26 cellular contexts compared by ENCODE assay signal in genomic region chr9:89543621-89544279, GRCh38. TPM values are rescaled to one million over a fixed set of nuclear protein-coding genes. Genes with fewer than 3 reads are reported as not detected.
DNase-seq lines count a peak whose midpoint lies in the region; ATAC-seq, FAIRE-seq and TF ChIP-seq lines count a peak whose summit lies in the region.
"Had no signal": no experiment of that assay in that cellular context is flagged by ENCODE, and none has a peak within 500 bp of the region (broad histone marks: within the 10 kb centered on the region; RNA-seq: fewer than 3 reads in every experiment).

No MANE protein-coding gene starts in this region.

- no peak overlapping the region for H4K91ac ChIP-seq in H9 (ENCODE audit: insufficient read length, low read depth, low read length)

- TF ChIP-seq CTCF in H9 (conservative IDR thresholded peaks at IDR 0.05) (no peak), astrocyte (IDR thresholded peaks at IDR 0.05; ENCODE audit: insufficient read depth, low read depth, low read length) (no peak), tibial artery (IDR thresholded peaks at IDR 0.05) (no peak)

- H4K20me1 ChIP-seq in BLaER1 (no peaks in the 10 kb centered on the region), H9 (ENCODE audit: control insufficient read depth, insufficient read depth, insufficient read length) (no peaks in the 10 kb centered on the region), astrocyte (ENCODE audit: insufficient read depth, low read length) (no peaks in the 10 kb centered on the region)

- no peaks in the 10 kb centered on the region for H3K23me2 ChIP-seq in H9 (ENCODE audit: insufficient read length, low read depth, low read length, poor library complexity, severe bottlenecking)

- intact Hi-C loops in tibial artery (cut with DNase I; ENCODE audit: low total_unique reads), result no loop called here

- no peak overlapping the region for H3K23ac ChIP-seq in H9 (ENCODE audit: insufficient read length, low read depth, low read length)

- H3K79me2 ChIP-seq in H9 (ENCODE audit: insufficient read depth, low read length) (no peaks in the 10 kb centered on the region), astrocyte (ENCODE audit: insufficient read depth, low read length) (no peaks in the 10 kb centered on the region)

- no peak overlapping the region for H3K4ac ChIP-seq in H9 (ENCODE audit: low read depth, low read length)

- H3K18ac ChIP-seq in H9 (ENCODE audit: insufficient read length, low read depth, low read length), result no peak overlapping the region

- H2BK12ac ChIP-seq in H9 (ENCODE audit: insufficient read length, low read depth, low read length), result no peak overlapping the region

- H3K9me3 ChIP-seq in BLaER1 (peaks cover 32% of the 10 kb centered on the region), H9 (ENCODE audit: control insufficient read depth, low read depth, low read length) (no peaks in the 10 kb centered on the region), astrocyte (ENCODE audit: insufficient read depth, low read depth, low read length) (peaks cover 4% of the 10 kb centered on the region), tibial artery (peaks cover 0 to 13% (median 5%) of the 10 kb centered on the region in 3 donors)
- H3K9me3 ChIP-seq: Caco-2 had no signal

- H3K27me3 Mint-ChIP-seq in H9 (ENCODE audit: low read depth), result peaks cover 8% of the 10 kb centered on the region
- peaks cover 2% of the 10 kb centered on the region for H3K27me3 Mint-ChIP-seq in astrocyte (ENCODE audit: low read depth, unreplicated experiment)
- no peaks in the 10 kb centered on the region for H3K27me3 Mint-ChIP-seq in naive thymus-derived CD8-positive, alpha-beta T cell

- H3K27me3 ChIP-seq in BLaER1 (no peaks in the 10 kb centered on the region), H9 (ENCODE audit: insufficient read depth, low read length) (no peaks in the 10 kb centered on the region), astrocyte (ENCODE audit: insufficient read depth, low read length) (peaks cover 3% of the 10 kb centered on the region), tibial artery (peaks cover 0 to 8% of the 10 kb centered on the region in 2 donors)
- H3K27me3 ChIP-seq: brain microvascular endothelial cell, uterus had no signal

- H2BK20ac ChIP-seq in H9 (ENCODE audit: low read depth, low read length, poor library complexity, severe bottlenecking), result no peak overlapping the region

- peak overlapping the region; percentile 74 for H3K4me2 ChIP-seq in BLaER1
- H3K4me2 ChIP-seq in H9 (ENCODE audit: insufficient read depth, insufficient read length, low read length), result no peak overlapping the region
- H3K4me2 ChIP-seq in astrocyte (ENCODE audit: low read length), result no peak overlapping the region
- H3K4me2 ChIP-seq: smooth muscle cell had no signal

- H3K36me3 Mint-ChIP-seq in H9 (ENCODE audit: insufficient read depth in 1 of 3, low read depth in 3 of 3) (peaks cover 4 to 17% (median 12%) of the 10 kb centered on the region in 3 experiments; a peak in 6 of 7 replicates), astrocyte (ENCODE audit: low read depth, unreplicated experiment) (peaks cover 3% of the 10 kb centered on the region)
- H3K36me3 Mint-ChIP-seq in naive thymus-derived CD8-positive, alpha-beta T cell, result peaks cover 0 to 14% (median 3%) of the 10 kb centered on the region in 3 donors

- H3K4me1 Mint-ChIP-seq in H9, result peaks cover 17 to 18% of the 10 kb centered on the region in 2 experiments
- H3K4me1 Mint-ChIP-seq in astrocyte (ENCODE audit: low read depth, unreplicated experiment), result peaks cover 3% of the 10 kb centered on the region
- H3K4me1 Mint-ChIP-seq in naive thymus-derived CD8-positive, alpha-beta T cell, result peaks cover 31 to 73% (median 67%) of the 10 kb centered on the region in 4 donors

- no peak overlapping the region for H3K56ac ChIP-seq in H9 (ENCODE audit: insufficient read length, low read depth, low read length)

- no peak overlapping the region for H3K4me3 Mint-ChIP-seq in H9
- no peak overlapping the region for H3K4me3 Mint-ChIP-seq in astrocyte (ENCODE audit: unreplicated experiment)
- peak overlapping the region in 2 of 10 donors; percentile 10 to 14 for H3K4me3 Mint-ChIP-seq in naive thymus-derived CD8-positive, alpha-beta T cell
- H3K4me3 Mint-ChIP-seq: activated T-cell treated with anti-CD3 and anti-CD28 coated beads, Interleukin-2, amount 50 U/mL, for 72 hours; neural crest cell had no signal

- H3K9me3 Mint-ChIP-seq in H9 (peaks cover 15 to 17% of the 10 kb centered on the region in 2 experiments), astrocyte (ENCODE audit: unreplicated experiment) (peaks cover 18% of the 10 kb centered on the region)
- peaks cover 0 to 17% (median 9%) of the 10 kb centered on the region in 9 donors for H3K9me3 Mint-ChIP-seq in naive thymus-derived CD8-positive, alpha-beta T cell

- H3K9ac ChIP-seq in BLaER1 (no peak overlapping the region), H9 (ENCODE audit: extremely low read depth, insufficient read length, low read length) (no peak overlapping the region), astrocyte (ENCODE audit: low read length) (no peak overlapping the region)

- no peak for ATAC-seq in naive thymus-derived CD8-positive, alpha-beta T cell
- ATAC-seq in GM21526 (IDR thresholded peaks at IDR 0.05; ENCODE audit: low FRiP score, unreplicated experiment) (no peak), HG03521 (IDR thresholded peaks at IDR 0.05; ENCODE audit: unreplicated experiment) (no peak)
- ATAC-seq: activated T-cell treated with anti-CD3 and anti-CD28 coated beads, Interleukin-2, amount 50 U/mL, for 72 hours; right cardiac atrium; stimulated activated naive CD8-positive, alpha-beta T cell treated with anti-CD3 and anti-CD28 coated beads, Interleukin-15, Interleukin-2, amounts not matched to agents 100 U/mL and 50 U/mL, for 24 hours had no signal

- H3K4me1 ChIP-seq in BLaER1, result peaks cover 41% of the 10 kb centered on the region
- peaks cover 2% of the 10 kb centered on the region; the same call in 1 of the 2 replicates for H3K4me1 ChIP-seq in H9 (ENCODE audit: insufficient read depth, low read length)
- no peaks in the 10 kb centered on the region for H3K4me1 ChIP-seq in astrocyte (ENCODE audit: insufficient read depth, low read length)
- no peaks in the 10 kb centered on the region for H3K4me1 ChIP-seq in tibial artery
- H3K4me1 ChIP-seq: Caco-2, uterus had no signal

- no peak overlapping the region for H4K5ac ChIP-seq in H9 (ENCODE audit: insufficient read length, low read depth, low read length)

- H3K27ac ChIP-seq in BLaER1, result no peak overlapping the region
- H3K27ac ChIP-seq in H9 (ENCODE audit: insufficient read length, low read depth, low read length), result no peak overlapping the region
- no peak overlapping the region for H3K27ac ChIP-seq in astrocyte (ENCODE audit: low read depth, low read length)
- no peak overlapping the region for H3K27ac ChIP-seq in tibial artery
- H3K27ac ChIP-seq: brain microvascular endothelial cell, uterus, VCaP had no signal

- no peaks in the 10 kb centered on the region for H3K79me1 ChIP-seq in H9 (ENCODE audit: insufficient read depth, low read depth, low read length, poor library complexity, severe bottlenecking)

- H3K27ac Mint-ChIP-seq in H9 (peak overlapping the region in 2 of 3 experiments; percentile 34 to 45; a peak in 1 of 7 replicates), astrocyte (ENCODE audit: unreplicated experiment) (peak overlapping the region; percentile 41)
- peak overlapping the region in 8 of 10 donors; percentile 2 to 70 (median 48) for H3K27ac Mint-ChIP-seq in naive thymus-derived CD8-positive, alpha-beta T cell
- H3K27ac Mint-ChIP-seq: activated T-cell treated with anti-CD3 and anti-CD28 coated beads, Interleukin-2, amount 50 U/mL, for 72 hours had no signal

- no peak overlapping the region for H2BK120ac ChIP-seq in H9 (ENCODE audit: low read depth, low read length, poor library complexity, severe bottlenecking)

- FAIRE-seq in astrocyte (lab: Jason Lieb, UNC), result no peak
- FAIRE-seq: GM12892 had no signal

- no peak overlapping the region for H3T11ph ChIP-seq in H9 (ENCODE audit: low read length)

- H4K8ac ChIP-seq in H9 (replicated peaks; ENCODE audit: insufficient read length, low read depth, low read length), result no peak overlapping the region

- POLR2A ChIA-PET in naive thymus-derived CD8-positive, alpha-beta T cell (lab: Charles Lee), result interaction anchor here (0.6 to 1.8 kb wide), 12 partner anchors 9 to 115 kb away, joined by 3 to 5 read pairs (median 3); no protein-coding TSS in a partner anchor

- H3K14ac ChIP-seq in H9 (ENCODE audit: insufficient read depth, low read length), result no peak overlapping the region; the same call in 1 of the 2 replicates

- no peak overlapping the region for H2AK5ac ChIP-seq in H9 (ENCODE audit: insufficient read length, low read length)

- DNase-seq in H9, result no peak
- no peak for DNase-seq in astrocyte (ENCODE audit: low read depth)
- no peak for DNase-seq in naive thymus-derived CD8-positive, alpha-beta T cell
- no peak for DNase-seq in tibial artery
- DNase-seq: ACHN; activated CD4-positive, alpha-beta T cell treated with anti-CD3 and anti-CD28 coated beads for 48 hours; activated naive CD4-positive, alpha-beta T cell; activated T-cell treated with anti-CD3 and anti-CD28 coated beads, Interleukin-2, amount 50 U/mL, for 72 hours; brain microvascular endothelial cell; C1 segment of cervical spinal cord; Caco-2; hippocampal formation; NCI-H1048; NCI-H1694; right cardiac atrium; stimulated activated naive CD8-positive, alpha-beta T cell treated with anti-CD3 and anti-CD28 coated beads, Interleukin-15, Interleukin-2, amounts not matched to agents 100 U/mL and 50 U/mL, for 24 hours; SW 1271; T1000; uterus had no signal

- H2AFZ ChIP-seq in H9 (ENCODE audit: low read length), result no peak overlapping the region
- no peak overlapping the region for H2AFZ ChIP-seq in astrocyte (ENCODE audit: low read depth, low read length)

- H2BK5ac ChIP-seq in H9 (ENCODE audit: insufficient read length, low read length), result no peak overlapping the region

- H3K4me3 ChIP-seq in BLaER1, result no peak overlapping the region
- no peak overlapping the region for H3K4me3 ChIP-seq in astrocyte (ENCODE audit: insufficient read depth, low read depth, low read length)
- no peak overlapping the region for H3K4me3 ChIP-seq in tibial artery
- H3K4me3 ChIP-seq: smooth muscle cell, uterus had no signal

- no peaks in the 10 kb centered on the region for H3K36me3 ChIP-seq in BLaER1
- no peaks in the 10 kb centered on the region for H3K36me3 ChIP-seq in astrocyte (ENCODE audit: insufficient read depth, low read length)
- no peaks in the 10 kb centered on the region for H3K36me3 ChIP-seq in tibial artery
- H3K36me3 ChIP-seq: brain microvascular endothelial cell, uterus had no signal

- no peak overlapping the region for H2BK15ac ChIP-seq in H9 (ENCODE audit: low read depth, low read length)

- no CpG with 5 or more reads among the region's 14 CpGs for WGBS in H9 (ENCODE audit: extremely low coverage, insufficient read length, low lambda C conversion rate)

RNA-seq across cellular contexts. Expression of gene SEMA4D, which starts 45.8 kb away (rescaled TPM):
- total RNA-seq in H9 (2021) (41.8 and 47.2 TPM in 2 replicates), astrocyte (4.8 and 6.2 TPM in 2 replicates)
- total RNA-seq in naive thymus-derived CD8-positive, alpha-beta T cell, result 100 to 1,000 TPM; 565 to 573 TPM
- 100 to 1,000 TPM; 154 to 359 (median 176) TPM for polyA plus RNA-seq in naive thymus-derived CD8-positive, alpha-beta T cell

Comparison
In these comparisons a context has a peak if more than half of its experiments do, and no peak if none do; other contexts are left out.
1. RNA of gene SEMA4D, which starts 45.8 kb away (total RNA-seq): 565 to 573 TPM in naive thymus-derived CD8-positive, alpha-beta T cell; 41.8 to 47.2 TPM in H9 and 4.8 to 6.2 TPM in astrocyte; every median in the first group is over 10 times any median in the second.
2. Peak in every context shown above with its lines, with median percentiles within 50 percentile points of each other: H3K27ac Mint-ChIP-seq.